In the genomic region with DNA sequence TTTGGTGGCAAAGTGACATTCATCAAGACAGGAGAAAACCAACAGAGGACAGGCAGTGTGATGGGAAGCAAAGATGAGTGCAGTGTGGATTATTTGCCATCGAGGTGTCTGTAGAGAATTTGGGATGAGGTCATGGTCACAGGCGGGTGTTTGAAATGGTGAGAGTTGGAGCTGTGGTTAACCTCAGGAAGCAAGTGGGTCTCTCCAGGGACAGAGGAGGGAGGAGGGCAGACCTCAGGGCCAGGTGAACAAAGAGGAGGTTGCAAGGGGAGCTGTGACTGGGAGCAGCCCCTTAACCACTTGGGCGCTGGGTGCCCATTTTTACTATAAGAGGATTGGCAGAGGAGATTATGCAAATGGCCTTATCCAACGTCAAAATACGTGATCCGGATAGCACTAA, we compare ENCODE assay signal across 22 cellular contexts. TPM values are rescaled to one million over a fixed set of nuclear protein-coding genes. Genes with fewer than 3 reads are reported as not detected.
"Had no signal": no experiment of that assay in that cellular context is flagged by ENCODE, and none has a peak within 500 bp of the region (broad histone marks: within the 10 kb centered on the region; RNA-seq: fewer than 3 reads in every experiment).

No MANE protein-coding gene starts in this region.

- DNase-seq: colonic mucosa; dermis blood vessel endothelial cell; erythroblast; foreskin melanocyte; head of caudate nucleus; kidney; left cardiac atrium; left ventricle myocardium inferior; lower lobe of right lung; natural killer cell; psoas muscle; retina; right lobe of liver; stimulated activated naive CD4-positive, alpha-beta T cell; upper lobe of left lung had no signal

- H3K9me3 ChIP-seq: colonic mucosa, lower lobe of right lung, psoas muscle, right lobe of liver had no signal

- H3K79me2 ChIP-seq: hepatocyte had no signal

- H3K36me3 Mint-ChIP-seq: memory B cell, mesothelial cell of epicardium, natural killer cell had no signal

- H3K4me1 ChIP-seq: colonic mucosa, left ventricle myocardium inferior, lower lobe of right lung, psoas muscle, right lobe of liver, upper lobe of left lung had no signal

- H3K4me3 Mint-ChIP-seq: memory B cell, mesothelial cell of epicardium, natural killer cell had no signal

- H3K27me3 ChIP-seq: colonic mucosa, right lobe of liver had no signal

- ATAC-seq: left cardiac atrium, lower lobe of right lung, natural killer cell, psoas muscle, right lobe of liver had no signal

- H2AFZ ChIP-seq: hepatocyte had no signal

- H3K4me1 Mint-ChIP-seq: memory B cell, natural killer cell had no signal

- H3K27ac Mint-ChIP-seq: memory B cell, mesothelial cell of epicardium, natural killer cell had no signal

- FAIRE-seq: endothelial cell of umbilical vein, kidney had no signal

- H3K9me3 Mint-ChIP-seq: mesothelial cell of epicardium, natural killer cell had no signal

- H3K4me3 ChIP-seq: colonic mucosa, hepatocyte, left ventricle myocardium inferior, lower lobe of right lung, psoas muscle, right lobe of liver, skin epidermis, upper lobe of left lung had no signal

- H3K27ac ChIP-seq: colonic mucosa, hepatocyte, left ventricle myocardium inferior, lower lobe of right lung, psoas muscle, right lobe of liver, skin epidermis, upper lobe of left lung had no signal

- H3K4me2 ChIP-seq: hepatocyte had no signal

- H3K36me3 ChIP-seq: colonic mucosa, left ventricle myocardium inferior, lower lobe of right lung, right lobe of liver, upper lobe of left lung had no signal

RNA-seq across cellular contexts. Expression of a gene that starts 7.0 kb away (rescaled TPM):
- total RNA-seq: endothelial cell of umbilical vein, myocyte, natural killer cell, osteoblast, right lobe of liver had no signal
- polyA plus RNA-seq: endothelial cell of umbilical vein had no signal
